In genomic region chr2:169797601-169798000, GRCh38 we compare ENCODE assay signal across 12 cellular contexts. TPM values are rescaled to one million over a fixed set of nuclear protein-coding genes. Genes with fewer than 3 reads are reported as not detected.
A peak's percentile ranks its signal among the peaks of the same experiment; 100 is the strongest.
DNase-seq lines count a peak whose midpoint lies in the region; ATAC-seq lines count a peak whose summit lies in the region.
"Had no signal": no experiment of that assay in that cellular context is flagged by ENCODE, and none has a peak within 500 bp of the region (broad histone marks: within the 10 kb centered on the region; RNA-seq: fewer than 3 reads in every experiment).

No MANE protein-coding gene starts in this region.

- H3K27ac ChIP-seq in trophoblast cell (ENCODE audit: low read depth, low read length): no peak overlapping the region
- H3K27ac ChIP-seq: neutrophil had no signal

- H3K9ac ChIP-seq in trophoblast cell (ENCODE audit: low read length): no peak overlapping the region

- no CpG with 5 or more reads among the region's 5 CpGs for WGBS in trophoblast cell (ENCODE audit: extremely low coverage, insufficient coverage, insufficient read length)

- peaks cover 21% of the 10 kb centered on the region for H3K4me1 Mint-ChIP-seq in activated T-cell treated with anti-CD3 and anti-CD28 coated beads, Interleukin-2, amount 50 U/mL, for 4 hours (ENCODE audit: low read depth)
- H3K4me1 Mint-ChIP-seq in IgD-negative memory B cell: peaks cover 19 to 33% (median 20%) of the 10 kb centered on the region in 3 donors
- peaks cover 10 to 17% of the 10 kb centered on the region in 2 donors for H3K4me1 Mint-ChIP-seq in effector memory CD8-positive, alpha-beta T cell (ENCODE audit: low read depth in 2 of 2)

- no peaks in the 10 kb centered on the region for H3K27me3 Mint-ChIP-seq in activated T-cell treated with anti-CD3 and anti-CD28 coated beads, Interleukin-2, amount 50 U/mL, for 4 hours (ENCODE audit: low read depth)
- no peaks in the 10 kb centered on the region for H3K27me3 Mint-ChIP-seq in IgD-negative memory B cell
- H3K27me3 Mint-ChIP-seq in effector memory CD8-positive, alpha-beta T cell: no peaks in the 10 kb centered on the region

- no peak overlapping the region for H3K14ac ChIP-seq in trophoblast cell (ENCODE audit: low read length)

- no peak overlapping the region for H4K12ac ChIP-seq in trophoblast cell (ENCODE audit: low read depth, low read length)

- no peak overlapping the region for H3K18ac ChIP-seq in trophoblast cell (ENCODE audit: low read length)

- H3K4me3 Mint-ChIP-seq in activated T-cell treated with anti-CD3 and anti-CD28 coated beads, Interleukin-2, amount 50 U/mL, for 4 hours: peak overlapping the region; percentile 42
- H3K4me3 Mint-ChIP-seq in IgD-negative memory B cell: peak overlapping the region in 3 of 4 donors; percentile 33 to 80 (median 77)
- H3K4me3 Mint-ChIP-seq in effector memory CD8-positive, alpha-beta T cell: peak overlapping the region; percentile 34 to 91

- no peaks in the 10 kb centered on the region for H3K4me1 ChIP-seq in trophoblast cell (ENCODE audit: control insufficient read depth in 1 of 2, insufficient read depth in 2 of 2, low read length in 2 of 2)

- peaks cover 6% of the 10 kb centered on the region for H3K79me1 ChIP-seq in trophoblast cell (ENCODE audit: low read length)

- H2BK120ac ChIP-seq in trophoblast cell (ENCODE audit: insufficient read depth, low read length, poor library complexity): no peak overlapping the region

- H3K9me3 ChIP-seq in trophoblast cell (ENCODE audit: insufficient read depth, low read depth, low read length): peaks cover 2% of the 10 kb centered on the region
- H3K9me3 ChIP-seq: left ventricle myocardium inferior, neutrophil had no signal

- no peak overlapping the region for H3K4me3 ChIP-seq in trophoblast cell (ENCODE audit: low read depth, low read length)

- no peak overlapping the region for H2BK5ac ChIP-seq in trophoblast cell (ENCODE audit: low read depth, low read length, poor library complexity)

- no peak overlapping the region for H2AK5ac ChIP-seq in trophoblast cell (ENCODE audit: low read length)

- H3K27me3 ChIP-seq in trophoblast cell (ENCODE audit: insufficient read depth, low read length): no peaks in the 10 kb centered on the region
- H3K27me3 ChIP-seq: neutrophil had no signal

- peaks cover 2% of the 10 kb centered on the region for H3K36me3 Mint-ChIP-seq in activated T-cell treated with anti-CD3 and anti-CD28 coated beads, Interleukin-2, amount 50 U/mL, for 4 hours (ENCODE audit: insufficient read depth)
- H3K36me3 Mint-ChIP-seq in IgD-negative memory B cell: no peaks in the 10 kb centered on the region
- peaks cover 42% of the 10 kb centered on the region for H3K36me3 Mint-ChIP-seq in effector memory CD8-positive, alpha-beta T cell (ENCODE audit: insufficient read depth)

- no peak for ATAC-seq in activated T-cell treated with anti-CD3 and anti-CD28 coated beads, Interleukin-2, amount 50 U/mL, for 4 hours
- ATAC-seq in effector memory CD8-positive, alpha-beta T cell (replicated peaks): no peak
- ATAC-seq in HG02938 (IDR thresholded peaks at IDR 0.05; ENCODE audit: unreplicated experiment): no peak

- no peak overlapping the region for H3K23ac ChIP-seq in trophoblast cell (ENCODE audit: low read length)

- no peak overlapping the region for H3K4ac ChIP-seq in trophoblast cell (ENCODE audit: low read depth, low read length)

- H3K4me2 ChIP-seq in trophoblast cell (ENCODE audit: low read length): no peak overlapping the region

- peaks cover 4 to 7% of the 10 kb centered on the region in 2 experiments for H3K36me3 ChIP-seq in trophoblast cell (ENCODE audit: control insufficient read depth in 1 of 2, insufficient read depth in 2 of 2, low read length in 2 of 2)

- no peak overlapping the region for H2AFZ ChIP-seq in trophoblast cell (ENCODE audit: insufficient read depth, low read length, poor library complexity)

- H2BK12ac ChIP-seq in trophoblast cell (ENCODE audit: low read length): no peak overlapping the region

- DNase-seq in activated T-cell treated with anti-CD3 and anti-CD28 coated beads, Interleukin-2, amount 50 U/mL, for 4 hours: no peak
- DNase-seq in activated T-cell treated with anti-CD3 and anti-CD28 coated beads, Interleukin-2, amount 50 U/mL, for 48 hours: no peak
- DNase-seq in effector memory CD8-positive, alpha-beta T cell: no peak
- DNase-seq in trophoblast cell: no peak
- no peak for DNase-seq in kidney tubule cell (ENCODE audit: low spot score)
- no peak for DNase-seq in COLO829 (ENCODE audit: low spot score)
- DNase-seq: left ventricle myocardium inferior, NCI-H1417, NCI-H226 had no signal

- no peak overlapping the region for H4K91ac ChIP-seq in trophoblast cell (ENCODE audit: low read depth, low read length)

- H3K79me2 ChIP-seq in trophoblast cell (ENCODE audit: control insufficient read depth, insufficient read depth, low read length, poor library complexity): peaks cover 5% of the 10 kb centered on the region

- H4K8ac ChIP-seq in trophoblast cell (ENCODE audit: low read depth, low read length): peak overlapping the region; percentile 54

- peak overlapping the region in 2 of 3 donors; percentile 42 to 89 for H3K27ac Mint-ChIP-seq in IgD-negative memory B cell
- H3K27ac Mint-ChIP-seq in effector memory CD8-positive, alpha-beta T cell: peak overlapping the region in 1 of 2 donors; percentile 57

- H3K9me3 Mint-ChIP-seq in activated T-cell treated with anti-CD3 and anti-CD28 coated beads, Interleukin-2, amount 50 U/mL, for 4 hours: no peaks in the 10 kb centered on the region
- no peaks in the 10 kb centered on the region for H3K9me3 Mint-ChIP-seq in IgD-negative memory B cell
- no peaks in the 10 kb centered on the region for H3K9me3 Mint-ChIP-seq in effector memory CD8-positive, alpha-beta T cell

RNA-seq across cellular contexts. Expression of gene SSB, which starts 1.1 kb away (rescaled TPM):
- 100 to 1,000 TPM; 123 to 140 (median 134) TPM for total RNA-seq in activated T-cell treated with anti-CD3 and anti-CD28 coated beads, Interleukin-2, amount 50 U/mL, for 4 hours
- 116 TPM for polyA plus RNA-seq in IgD-negative memory B cell
- 135 and 138 TPM in 2 replicates for polyA plus RNA-seq in trophoblast cell (2013)

RNA-seq across cellular contexts. Expression of gene METTL5, which starts 27.1 kb away (rescaled TPM):
- 100 to 1,000 TPM; 115 to 138 (median 129) TPM for total RNA-seq in activated T-cell treated with anti-CD3 and anti-CD28 coated beads, Interleukin-2, amount 50 U/mL, for 4 hours
- polyA plus RNA-seq in IgD-negative memory B cell: 111 TPM
- 69.4 and 70.3 TPM in 2 replicates for polyA plus RNA-seq in trophoblast cell (2013)

RNA-seq across cellular contexts. Expression of gene UBR3, which starts 29.7 kb away (rescaled TPM):
- 10 to 100 TPM; 18.2 to 21.1 (median 19.8) TPM for total RNA-seq in activated T-cell treated with anti-CD3 and anti-CD28 coated beads, Interleukin-2, amount 50 U/mL, for 4 hours
- 5.4 TPM for polyA plus RNA-seq in IgD-negative memory B cell
- polyA plus RNA-seq in trophoblast cell (2013): 18.4 and 19.9 TPM in 2 replicates
